Comparison of ENCODE assay signal across 13 cellular contexts in the genomic region with DNA sequence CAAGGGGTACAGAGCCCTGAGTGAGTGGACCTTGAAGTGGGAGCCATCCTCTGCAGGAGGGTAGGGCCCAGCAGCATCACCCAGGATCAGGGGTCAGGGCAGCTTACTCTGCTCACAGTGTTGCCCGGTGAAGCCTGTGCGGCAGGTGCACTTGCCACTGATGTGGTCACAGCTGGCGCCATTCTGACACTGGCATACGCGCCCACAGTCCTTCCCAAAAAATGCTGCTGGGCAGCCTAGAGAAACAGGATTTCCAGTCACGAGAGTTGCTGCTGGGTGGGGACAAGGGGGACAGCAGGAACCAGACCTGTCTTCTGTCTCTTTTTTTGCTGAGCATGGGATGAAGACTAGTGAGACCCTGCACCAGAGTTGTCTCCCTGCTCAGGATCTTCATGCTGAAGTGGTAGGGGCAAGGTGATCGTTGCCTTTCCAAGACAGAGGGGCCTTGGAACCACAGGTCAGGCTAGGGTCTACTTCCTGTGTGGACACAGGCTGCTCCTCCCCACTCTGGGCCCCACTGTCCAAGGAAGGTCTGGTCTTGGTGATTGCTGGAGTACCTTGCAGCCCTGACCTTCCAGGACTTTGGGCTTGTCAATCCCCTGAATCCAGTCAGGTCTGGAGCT. TPM values are rescaled to one million over a fixed set of nuclear protein-coding genes. Genes with fewer than 3 reads are reported as not detected.
DNase-seq lines count a peak whose midpoint lies in the region; TF ChIP-seq lines count a peak whose summit lies in the region.
"Had no signal": no experiment of that assay in that cellular context is flagged by ENCODE, and none has a peak within 500 bp of the region (broad histone marks: within the 10 kb centered on the region; RNA-seq: fewer than 3 reads in every experiment).

No MANE protein-coding gene starts in this region.

- H3K36me3 ChIP-seq in OCI-LY3 (replicated peaks; ENCODE audit: low read depth, low read length) (no peaks in the 10 kb centered on the region), neuronal stem cell (replicated peaks in 1 of 2; ENCODE audit: control insufficient read depth in 2 of 2, insufficient read depth in 2 of 2, low read length in 2 of 2) (peaks cover 1 to 3% of the 10 kb centered on the region in 2 donors)
- H3K36me3 ChIP-seq: SJSA1 had no signal

- H2BK12ac ChIP-seq in neuronal stem cell (ENCODE audit: low read length): no peak overlapping the region

- no peaks in the 10 kb centered on the region for H3K79me1 ChIP-seq in neuronal stem cell (ENCODE audit: low read depth, low read length)

- H3K4me1 Mint-ChIP-seq in T-helper 1 cell treated with Interleukin-12 subunit alpha and Interleukin-12 subunit beta and Interleukin-4 antibody, amounts not matched to agents 30 μg/mL and 1 μg/mL, for 36 hours (ENCODE audit: low read depth): peaks cover 53% of the 10 kb centered on the region
- peaks cover 20% of the 10 kb centered on the region for H3K4me1 Mint-ChIP-seq in chondrocyte (ENCODE audit: low read depth)

- DNase-seq in T-helper 1 cell: no peak
- no peak for DNase-seq in coronary artery (ENCODE audit: low spot score)
- DNase-seq in neuronal stem cell (ENCODE audit: low spot score): no peak
- DNase-seq in NCI-H748 (lab: John Stamatoyannopoulos, UW; ENCODE audit: unreplicated experiment): no peak
- DNase-seq in chondrocyte (ENCODE audit: low spot score): no peak
- DNase-seq in stimulated activated CD4-positive, alpha-beta T cell treated with anti-CD3 and anti-CD28 coated beads, Interleukin-2, amount 100 ng/mL, for 24 hours: no peak
- DNase-seq: cortex of kidney, T-helper 9 cell had no signal

- H2BK120ac ChIP-seq in neuronal stem cell (ENCODE audit: low read depth, low read length): no peak overlapping the region

- H3K27ac ChIP-seq in OCI-LY3 (ENCODE audit: low read length): no peak overlapping the region
- H3K27ac ChIP-seq in coronary artery: no peak overlapping the region
- H3K27ac ChIP-seq in neuronal stem cell (replicated peaks; ENCODE audit: low read length): no peak overlapping the region
- H3K27ac ChIP-seq: brain microvascular endothelial cell, C4-2B, SJSA1 had no signal

- no peak overlapping the region for H2AFZ ChIP-seq in OCI-LY3 (ENCODE audit: low read depth, low read length)
- no peak overlapping the region for H2AFZ ChIP-seq in neuronal stem cell (ENCODE audit: low read length)

- no peak overlapping the region for H3K4ac ChIP-seq in neuronal stem cell (ENCODE audit: low read length)

- H2AK5ac ChIP-seq in neuronal stem cell (ENCODE audit: low read depth, low read length): peak overlapping the region; percentile 60

- H4K20me1 ChIP-seq in OCI-LY3 (ENCODE audit: insufficient read depth, low read length): no peaks in the 10 kb centered on the region

- H3K9ac ChIP-seq in OCI-LY3 (ENCODE audit: low read length) (no peak overlapping the region), neuronal stem cell (ENCODE audit: low read depth, low read length, poor library complexity) (peak overlapping the region; percentile 35)

- no peaks in the 10 kb centered on the region for H3K9me3 ChIP-seq in OCI-LY3 (ENCODE audit: insufficient read depth, low read length)
- H3K9me3 ChIP-seq in neuronal stem cell (replicated peaks in 1 of 2; ENCODE audit: control insufficient read depth in 2 of 2, insufficient read depth in 1 of 2, low read depth in 1 of 2, low read length in 2 of 2): no peaks in the 10 kb centered on the region
- H3K9me3 ChIP-seq: SJSA1 had no signal

- no peak overlapping the region for H2BK5ac ChIP-seq in neuronal stem cell (ENCODE audit: low read length)

- no peak overlapping the region for H4K91ac ChIP-seq in neuronal stem cell (ENCODE audit: low read depth, low read length, poor library complexity)

- H3K4me1 ChIP-seq in OCI-LY3 (ENCODE audit: low read length) (peaks cover 56% of the 10 kb centered on the region), neuronal stem cell (ENCODE audit: control insufficient read depth in 2 of 2, insufficient read depth in 1 of 2, low read depth in 1 of 2, low read length in 2 of 2) (peaks cover 7 to 8% of the 10 kb centered on the region in 2 donors)

- no peak overlapping the region for H3K4me3 Mint-ChIP-seq in T-helper 1 cell treated with Interleukin-12 subunit alpha and Interleukin-12 subunit beta and Interleukin-4 antibody, amounts not matched to agents 30 μg/mL and 1 μg/mL, for 36 hours
- H3K4me3 Mint-ChIP-seq in chondrocyte (ENCODE audit: unreplicated experiment): no peak overlapping the region

- no peak overlapping the region for H3K23ac ChIP-seq in neuronal stem cell (ENCODE audit: low read depth, low read length, poor library complexity)

- no peak overlapping the region for H3K14ac ChIP-seq in neuronal stem cell (ENCODE audit: low read length)

- no peaks in the 10 kb centered on the region for H3K9me3 Mint-ChIP-seq in T-helper 1 cell treated with Interleukin-12 subunit alpha and Interleukin-12 subunit beta and Interleukin-4 antibody, amounts not matched to agents 30 μg/mL and 1 μg/mL, for 36 hours
- H3K9me3 Mint-ChIP-seq in chondrocyte (ENCODE audit: low read depth): no peaks in the 10 kb centered on the region

- H3K4me2 ChIP-seq in OCI-LY3 (ENCODE audit: low read length) (peak overlapping the region; percentile 71), neuronal stem cell (ENCODE audit: insufficient read depth, low read length, poor library complexity, severe bottlenecking) (no peak overlapping the region)

- H3K79me2 ChIP-seq in OCI-LY3 (ENCODE audit: low read length): no peaks in the 10 kb centered on the region

- H3K27me3 ChIP-seq in OCI-LY3 (ENCODE audit: low read depth, low read length) (no peaks in the 10 kb centered on the region), neuronal stem cell (ENCODE audit: control insufficient read depth in 3 of 3, insufficient read depth in 3 of 3, low read depth in 1 of 3, low read length in 3 of 3) (no peaks in the 10 kb centered on the region)
- H3K27me3 ChIP-seq: brain microvascular endothelial cell, SJSA1 had no signal

- H3K18ac ChIP-seq in neuronal stem cell (ENCODE audit: low read length): peak overlapping the region; percentile 34

- H4K8ac ChIP-seq in neuronal stem cell (ENCODE audit: low read depth, low read length): no peak overlapping the region

- WGBS in neuronal stem cell (ENCODE audit: extremely low coverage in 2 of 2, insufficient read length in 2 of 2, insufficient replicate concordance in 1 of 2), 2 donors: no CpG with 5 or more reads among the region's 7 CpGs

- H3K27ac Mint-ChIP-seq in T-helper 1 cell treated with Interleukin-12 subunit alpha and Interleukin-12 subunit beta and Interleukin-4 antibody, amounts not matched to agents 30 μg/mL and 1 μg/mL, for 36 hours: peak overlapping the region; percentile 92
- no peak overlapping the region for H3K27ac Mint-ChIP-seq in chondrocyte (ENCODE audit: unreplicated experiment)

- H3K4me3 ChIP-seq in OCI-LY3 (ENCODE audit: low read length) (no peak overlapping the region), coronary artery (peak overlapping the region; percentile 42), neuronal stem cell (ENCODE audit: low read length in 2 of 2) (no peak overlapping the region)
- H3K4me3 ChIP-seq: SJSA1 had no signal

- TF ChIP-seq CTCF in OCI-LY3 (IDR thresholded peaks at IDR 0.05; ENCODE audit: low read depth, low read length) (no peak), coronary artery (IDR thresholded peaks at IDR 0.05) (no peak), chondrocyte (IDR thresholded peaks at IDR 0.05) (no peak)

- peaks cover 7% of the 10 kb centered on the region for H3K36me3 Mint-ChIP-seq in T-helper 1 cell treated with Interleukin-12 subunit alpha and Interleukin-12 subunit beta and Interleukin-4 antibody, amounts not matched to agents 30 μg/mL and 1 μg/mL, for 36 hours (ENCODE audit: low read depth)
- H3K36me3 Mint-ChIP-seq in chondrocyte (ENCODE audit: low read depth): peaks cover 3% of the 10 kb centered on the region

- no peaks in the 10 kb centered on the region for H3K27me3 Mint-ChIP-seq in T-helper 1 cell treated with Interleukin-12 subunit alpha and Interleukin-12 subunit beta and Interleukin-4 antibody, amounts not matched to agents 30 μg/mL and 1 μg/mL, for 36 hours (ENCODE audit: low read depth)
- no peaks in the 10 kb centered on the region for H3K27me3 Mint-ChIP-seq in chondrocyte (ENCODE audit: low read depth)

- no peak overlapping the region for H2BK15ac ChIP-seq in neuronal stem cell (ENCODE audit: low read length)

RNA-seq across cellular contexts. Expression of a gene that starts 46.9 kb away (rescaled TPM):
- 328 TPM for polyA plus RNA-seq in neuronal stem cell (2013, experiment 1 of 2)
- 322 TPM for polyA plus RNA-seq in neuronal stem cell (2013, experiment 2 of 2)
- 150 to 153 TPM (median 153 TPM) in 3 replicates for total RNA-seq in chondrocyte
